Comparison of ENCODE assay signal across 8 cellular contexts in the genomic region with DNA sequence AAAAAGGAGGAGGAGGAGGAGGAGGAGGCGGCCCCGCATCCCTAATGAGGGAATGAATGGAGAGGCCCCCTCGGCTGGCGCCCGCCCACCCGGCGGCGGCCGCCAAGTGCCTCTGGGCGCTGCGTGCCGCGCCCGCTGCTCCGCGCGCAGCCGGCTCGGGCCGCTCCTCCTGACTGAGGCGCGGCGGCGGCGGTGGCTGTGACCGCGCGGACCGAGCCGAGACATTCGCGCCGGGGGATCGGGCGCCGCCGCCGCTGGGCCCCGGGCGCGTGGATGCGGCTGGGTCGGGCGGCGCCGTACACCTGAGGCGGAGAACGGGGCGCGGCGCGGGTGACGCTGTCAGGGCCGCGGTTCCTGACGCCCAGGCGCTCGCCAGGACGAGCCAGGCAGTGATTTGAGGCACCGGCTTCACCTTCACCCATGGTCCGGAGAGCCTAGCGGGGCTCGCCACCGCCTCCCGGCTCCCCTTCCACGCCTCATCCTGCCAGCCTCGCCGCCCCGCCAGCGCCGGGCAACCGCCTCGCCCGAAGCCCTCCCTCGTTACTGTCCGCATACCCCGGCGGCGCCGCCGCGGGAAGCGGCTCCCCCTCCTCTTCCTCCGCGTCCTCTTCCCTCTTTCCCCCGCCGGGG. TPM values are rescaled to one million over a fixed set of nuclear protein-coding genes. Genes with fewer than 3 reads are reported as not detected.
DNase-seq lines count a peak whose midpoint lies in the region; ATAC-seq and TF ChIP-seq lines count a peak whose summit lies in the region.

A gene (plus strand): TSS at position 88 of the 630 bp plus-strand sequence. CDS start 687 bp downstream, outside the sequence.

- no peak for TF ChIP-seq CTCF in Caco-2 (IDR thresholded peaks at IDR 0.05; ENCODE audit: insufficient read depth in 1 of 2, low read depth in 1 of 2, low read length in 1 of 2, severe bottlenecking in 1 of 2, unreplicated experiment in 1 of 2)
- no peak for TF ChIP-seq CTCF in coronary artery (IDR thresholded peaks at IDR 0.05)

- DNase-seq in Caco-2 = peak in 1 of 2 experiments; percentile 43
- DNase-seq in SHP77 (lab: John Stamatoyannopoulos, UW) = peak; percentile 46 to 73
- peak; percentile 80 for DNase-seq in coronary artery (ENCODE audit: low spot score)
- DNase-seq in left kidney (ENCODE audit: low read depth, low spot score) = peak; percentile 84
- peak; percentile 11 for DNase-seq in stimulated activated naive CD8-positive, alpha-beta T cell treated with anti-CD3 and anti-CD28 coated beads, Interleukin-15, Interleukin-2, amounts not matched to agents 100 U/mL and 50 U/mL, for 24 hours
- no peak for DNase-seq in amniotic stem cell (lab: John Stamatoyannopoulos, UW)

- H3K27me3 Mint-ChIP-seq in Caco-2 (ENCODE audit: insufficient read depth, unreplicated experiment) = peaks cover 40% of the 10 kb centered on the region

- intact Hi-C loops in Caco-2 (cut with micrococcal nuclease; ENCODE audit: unreplicated experiment) = loop anchor here (5.0 kb wide), 1 partner anchor 156 kb away; no protein-coding TSS in a partner anchor

- POLR2A ChIA-PET in Caco-2 (lab: Charles Lee) = no interaction called here

- peaks cover 3% of the 10 kb centered on the region for H3K9me3 Mint-ChIP-seq in Caco-2 (ENCODE audit: unreplicated experiment)

- no peaks in the 10 kb centered on the region; the same call in 1 of the 2 replicates for H3K9me3 ChIP-seq in Caco-2

- peaks cover 10% of the 10 kb centered on the region for H3K27me3 ChIP-seq in Caco-2 (replicated peaks; ENCODE audit: control insufficient read depth, insufficient read depth, low read length)

- H3K4me3 ChIP-seq in Caco-2 (ENCODE audit: low read depth, low read length) (peak within 1 kb of the TSS; percentile 55), coronary artery (peak within 1 kb of the TSS; percentile 90)

- H3K27ac Mint-ChIP-seq in Caco-2 (ENCODE audit: unreplicated experiment) = peak within 1 kb of the TSS; percentile 34

- H3K4me1 Mint-ChIP-seq in Caco-2 (ENCODE audit: low read depth, unreplicated experiment) = peaks cover 8% of the 10 kb centered on the region

- no peaks in the 10 kb centered on the region for H3K36me3 Mint-ChIP-seq in Caco-2 (ENCODE audit: insufficient read depth, unreplicated experiment)

- H3K4me3 Mint-ChIP-seq in Caco-2 (ENCODE audit: unreplicated experiment) = peak within 1 kb of the TSS; percentile 86

- CTCF ChIA-PET in Caco-2 (lab: Charles Lee) = no interaction called here

- no TSS peak for BruUV-seq in Caco-2 (replicated peaks; lab: Mats Ljungman, UMichigan)

- H3K36me3 ChIP-seq in Caco-2 (ENCODE audit: control insufficient read depth, insufficient read depth, low read length) = no peaks in the 10 kb centered on the region

- peak; percentile 53 for ATAC-seq in GM19328 (IDR thresholded peaks at IDR 0.05; ENCODE audit: unreplicated experiment)
- peak; percentile 33 for ATAC-seq in HG03469 (IDR thresholded peaks at IDR 0.05; ENCODE audit: unreplicated experiment)
- ATAC-seq in stimulated activated naive CD8-positive, alpha-beta T cell treated with anti-CD3 and anti-CD28 coated beads, Interleukin-15, Interleukin-2, amounts not matched to agents 100 U/mL and 50 U/mL, for 24 hours = peak; percentile 66

- peak within 1 kb of the TSS; percentile 94 to 95 for H3K27ac ChIP-seq in coronary artery

- H3K4me1 ChIP-seq in Caco-2 = no peaks in the 10 kb centered on the region

RNA-seq across cellular contexts. Expression of the gene that starts here (rescaled TPM):
- 0.05 and 0.14 TPM in 2 replicates for total RNA-seq in Caco-2 (2022)
